In the genomic region with DNA sequence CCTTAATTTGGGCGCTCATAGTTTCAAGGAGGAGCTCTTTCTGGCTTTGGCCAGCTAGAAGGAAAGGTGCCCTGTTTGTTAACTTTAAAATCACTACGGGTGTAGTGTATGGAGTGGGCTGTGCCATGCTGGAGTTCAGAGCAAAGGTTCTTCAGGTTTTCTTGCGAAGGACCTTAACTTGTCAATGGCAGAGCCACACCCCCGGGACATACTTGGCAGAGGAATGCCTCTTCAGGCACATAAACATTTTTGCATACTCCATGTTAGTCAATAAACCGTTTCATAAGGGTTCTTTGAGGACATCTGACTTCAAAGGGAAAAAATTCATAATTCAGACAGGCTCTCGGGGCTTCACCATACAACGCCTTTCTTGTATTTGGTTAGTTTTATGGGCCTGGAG, we compare ENCODE assay signal across 22 cellular contexts.
"Had no signal": no experiment of that assay in that cellular context is flagged by ENCODE, and none has a peak within 500 bp of the region (broad histone marks: within the 10 kb centered on the region; RNA-seq: fewer than 3 reads in every experiment).

No MANE protein-coding gene starts in this region.

- H3K27ac ChIP-seq: coronary artery, heart right ventricle, pancreas, psoas muscle, right atrium auricular region had no signal

- H3K27ac Mint-ChIP-seq: activated naive CD8-positive, alpha-beta T cell treated with anti-CD3 and anti-CD28 coated beads, Interleukin-2, amount 10 ng/mL, durations not matched to agents 7 days and 5 days; activated T-helper 2 cell treated with anti-CD3 and anti-CD28 coated beads, Interferon-gamma antibody, Interleukin-2, Interleukin-4, amounts not matched to agents 10 μg/mL and 5 μg/mL and 100 μg/mL, durations not matched to agents 14 hours and 24 hours and 36 hours had no signal

- H3K9me3 Mint-ChIP-seq: activated T-cell treated with anti-CD3 and anti-CD28 coated beads, Interleukin-2, amount 50 U/mL, for 24 hours; activated T-helper 2 cell treated with anti-CD3 and anti-CD28 coated beads, Interferon-gamma antibody, Interleukin-2, Interleukin-4, amounts not matched to agents 10 μg/mL and 5 μg/mL and 100 μg/mL, durations not matched to agents 14 hours and 24 hours and 36 hours; nephron; WTC11 had no signal

- H3K27me3 ChIP-seq: heart right ventricle, pancreas, right atrium auricular region had no signal

- H3K27me3 Mint-ChIP-seq: activated naive CD8-positive, alpha-beta T cell treated with anti-CD3 and anti-CD28 coated beads, Interleukin-2, amount 10 ng/mL, durations not matched to agents 7 days and 5 days; activated T-cell treated with anti-CD3 and anti-CD28 coated beads, Interleukin-2, amount 50 U/mL, for 24 hours had no signal

- H3K4me1 Mint-ChIP-seq: WTC11 had no signal

- DNase-seq: activated CD4-positive, alpha-beta T cell treated with anti-CD3 and anti-CD28 coated beads, Interleukin-2, amount 50 U/mL, for 4 hours; activated CD8-positive, alpha-beta memory T cell treated with anti-CD3 and anti-CD28 coated beads for 24 hours; activated CD8-positive, alpha-beta memory T cell treated with anti-CD3 and anti-CD28 coated beads, Interleukin-2, amount 50 U/mL, for 4 hours; activated naive CD4-positive, alpha-beta T cell; activated naive CD8-positive, alpha-beta T cell treated with anti-CD3 and anti-CD28 coated beads, Interleukin-2, amount 10 ng/mL, durations not matched to agents 7 days and 5 days; activated T-cell treated with anti-CD3 and anti-CD28 coated beads, Interleukin-2, amount 50 U/mL, for 24 hours; amniotic stem cell; cerebellar nuclear complex; erythroblast; foreskin fibroblast; heart right ventricle; kidney; pancreas; psoas muscle; stimulated activated CD4-positive, alpha-beta T cell treated with anti-CD3 and anti-CD28 coated beads, Interleukin-12 subunit alpha, Interleukin-12 subunit beta, amount 100 ng/mL, for 4 hours; T1000 had no signal

- H3K4me3 ChIP-seq: coronary artery, heart right ventricle, lung, pancreas, psoas muscle, right atrium auricular region had no signal

- ATAC-seq: heart right ventricle, pancreas, psoas muscle, WTC11 had no signal

- H3K9me3 ChIP-seq: heart right ventricle, pancreas, psoas muscle, right atrium auricular region had no signal

- H3K4me1 ChIP-seq: heart right ventricle, pancreas, psoas muscle, right atrium auricular region had no signal

- H3K4me3 Mint-ChIP-seq: activated naive CD8-positive, alpha-beta T cell treated with anti-CD3 and anti-CD28 coated beads, Interleukin-2, amount 10 ng/mL, durations not matched to agents 7 days and 5 days; activated T-cell treated with anti-CD3 and anti-CD28 coated beads, Interleukin-2, amount 50 U/mL, for 24 hours; nephron; WTC11 had no signal
